18 cellular contexts compared by ENCODE assay signal in genomic region chr4:2301806-2302205, GRCh38. TPM values are rescaled to one million over a fixed set of nuclear protein-coding genes. Genes with fewer than 3 reads are reported as not detected.
DNase-seq lines count a peak whose midpoint lies in the region; TF ChIP-seq lines count a peak whose summit lies in the region.
"Had no signal": no experiment of that assay in that cellular context is flagged by ENCODE, and none has a peak within 500 bp of the region (broad histone marks: within the 10 kb centered on the region; RNA-seq: fewer than 3 reads in every experiment).

No MANE protein-coding gene starts in this region.

- no peaks in the 10 kb centered on the region for H3K79me2 ChIP-seq in GM23248 (ENCODE audit: insufficient read depth)

- in situ Hi-C loops in GM23248 (cut with MboI), result no loop called here

- H3K9ac ChIP-seq in colonic mucosa (ENCODE audit: low read depth in 2 of 2, low read length in 2 of 2) (no peak overlapping the region), stomach smooth muscle (ENCODE audit: low read length in 2 of 2) (no peak overlapping the region), GM23248 (no peak overlapping the region)

- no peaks in the 10 kb centered on the region for H3K27me3 ChIP-seq in H7 (ENCODE audit: control insufficient read depth, insufficient read depth, low read length)
- no peaks in the 10 kb centered on the region for H3K27me3 ChIP-seq in colonic mucosa
- no peaks in the 10 kb centered on the region for H3K27me3 ChIP-seq in stomach smooth muscle (ENCODE audit: control insufficient read depth in 1 of 2, insufficient read depth in 2 of 2, low read length in 2 of 2)
- H3K27me3 ChIP-seq in GM23248 (replicated peaks; ENCODE audit: insufficient read depth), result no peaks in the 10 kb centered on the region

- H3K27ac ChIP-seq in colonic mucosa, result no peak overlapping the region
- H3K27ac ChIP-seq in stomach smooth muscle (ENCODE audit: low read length), result peak overlapping the region; percentile 37
- H3K27ac ChIP-seq in GM23248, result no peak overlapping the region
- H3K27ac ChIP-seq: C4-2B had no signal

- H2AFZ ChIP-seq in GM23248, result no peak overlapping the region

- H4K20me1 ChIP-seq in GM23248 (ENCODE audit: insufficient read depth), result no peaks in the 10 kb centered on the region

- H3K9me3 ChIP-seq in colonic mucosa (no peaks in the 10 kb centered on the region), stomach smooth muscle (ENCODE audit: control insufficient read depth in 2 of 2, low read length in 2 of 2) (peaks cover 0 to 7% of the 10 kb centered on the region in 2 donors), GM23248 (ENCODE audit: low read depth) (no peaks in the 10 kb centered on the region)

- 88 to 93% methylated on average over 19 of the region's 19 CpGs for WGBS in GM23248 (ENCODE audit: low coverage in 1 of 2, low lambda C conversion rate in 2 of 2, missing lambda C conversion rate in 2 of 2), 2 experiments

- H3K4me1 ChIP-seq in colonic mucosa (no peaks in the 10 kb centered on the region), stomach smooth muscle (ENCODE audit: control insufficient read depth, insufficient read depth, low read length) (peaks cover 14% of the 10 kb centered on the region), GM23248 (ENCODE audit: insufficient read depth) (no peaks in the 10 kb centered on the region)

- H3K4me3 ChIP-seq in H7 (ENCODE audit: insufficient read depth, low read depth, low read length), result no peak overlapping the region
- no peak overlapping the region for H3K4me3 ChIP-seq in colonic mucosa
- no peak overlapping the region for H3K4me3 ChIP-seq in stomach smooth muscle (ENCODE audit: low read length in 2 of 2)
- H3K4me3 ChIP-seq in GM23248, result no peak overlapping the region

- no peaks in the 10 kb centered on the region for H3K9me2 ChIP-seq in GM23248 (ENCODE audit: insufficient read depth)

- no peak for TF ChIP-seq CTCF in colonic mucosa (IDR thresholded peaks at IDR 0.05)

- DNase-seq in H7 (peak; percentile 45), colonic mucosa (peak; percentile 17), mesenteric fat pad (ENCODE audit: low spot score) (peak; percentile 68), NCI-H2029 treated with DMSO at 0.1 percent for 48 hours (lab: John Stamatoyannopoulos, UW) (no peak), activated T-cell treated with anti-CD3 and anti-CD28 coated beads for 4 hours (no peak), GM23248 (no peak)
- DNase-seq: AML-193, GF-D8, HCEC 1CT, Karpas-422, NCI-H1417 treated with DMSO at 0.1 percent for 48 hours, NCI-H187 treated with DMSO at 0.1 percent for 48 hours, NCI-H526, PC-3, RPMI8226, SHP77 treated with DMSO at 0.1 percent for 48 hours had no signal

- H3K36me3 ChIP-seq in H7 (replicated peaks; ENCODE audit: control insufficient read depth, insufficient read depth, low read length) (no peaks in the 10 kb centered on the region), colonic mucosa (no peaks in the 10 kb centered on the region), stomach smooth muscle (ENCODE audit: control insufficient read depth in 2 of 2, insufficient read depth in 2 of 2, low read length in 2 of 2) (no peaks in the 10 kb centered on the region), GM23248 (ENCODE audit: low read depth) (no peaks in the 10 kb centered on the region)

- H3K4me2 ChIP-seq in GM23248 (ENCODE audit: unreplicated experiment), result no peak overlapping the region

- intact Hi-C loops in colonic mucosa (cut with DNase I), result no loop called here

- no peaks in the 10 kb centered on the region for H3F3A ChIP-seq in GM23248 (ENCODE audit: insufficient read depth)

RNA-seq across cellular contexts. Expression of gene MXD4, which starts 39.9 kb away (rescaled TPM):
- total RNA-seq in H7 (2014; rRNA removed; shearing (Covaris generic)), result 13.4 and 22.3 TPM in 2 replicates
- total RNA-seq in colonic mucosa (10 to 100 TPM; 36.7 to 43.3 TPM), mesenteric fat pad (61.3 TPM)
- 70.1 and 70.5 TPM in 2 replicates for total RNA-seq in GM23248 (2014; rRNA removed; shearing (Covaris generic))
- polyA plus RNA-seq in GM23248 (2016; fragmentation: Nextera tagmentation; extraction: Ambion mirVana), result 30.9 and 50.6 TPM in 2 replicates

RNA-seq across cellular contexts. Expression of gene HAUS3, which starts 59.9 kb away (rescaled TPM):
- 8.5 and 16.4 TPM in 2 replicates for total RNA-seq in H7 (2014; rRNA removed; shearing (Covaris generic))
- total RNA-seq in colonic mucosa, result 10 to 100 TPM in 1 of 2 donors, 1 to 10 TPM in 1; 9.1 to 13.0 TPM
- total RNA-seq in mesenteric fat pad, result 12.7 TPM
- total RNA-seq in GM23248 (2014; rRNA removed; shearing (Covaris generic)), result 10.2 and 14.9 TPM in 2 replicates
- polyA plus RNA-seq in GM23248 (2016; fragmentation: Nextera tagmentation; extraction: Ambion mirVana), result 11.6 and 13.8 TPM in 2 replicates

RNA-seq across cellular contexts. Expression of gene POLN, which starts 59.9 kb away (rescaled TPM):
- total RNA-seq in H7 (2014; rRNA removed; shearing (Covaris generic)), result 0.96 and 2.4 TPM in 2 replicates
- 1 to 10 TPM; 1.6 to 2.8 TPM for total RNA-seq in colonic mucosa
- 12.8 TPM for total RNA-seq in mesenteric fat pad
- total RNA-seq in GM23248 (2014; rRNA removed; shearing (Covaris generic)), result 1.8 and 3.9 TPM in 2 replicates
- 0.91 and 1.6 TPM in 2 replicates for polyA plus RNA-seq in GM23248 (2016; fragmentation: Nextera tagmentation; extraction: Ambion mirVana)

Comparison
In these comparisons a context has a peak if more than half of its experiments do, and no peak if none do; other contexts are left out.
1. DNase-seq: peak in H7 (single experiment), colonic mucosa (single experiment) and mesenteric fat pad (single experiment); none in NCI-H2029 treated with DMSO at 0.1 percent for 48 hours (single experiment), activated T-cell treated with anti-CD3 and anti-CD28 coated beads for 4 hours (single experiment) and GM23248 (single experiment).